In the genomic region with DNA sequence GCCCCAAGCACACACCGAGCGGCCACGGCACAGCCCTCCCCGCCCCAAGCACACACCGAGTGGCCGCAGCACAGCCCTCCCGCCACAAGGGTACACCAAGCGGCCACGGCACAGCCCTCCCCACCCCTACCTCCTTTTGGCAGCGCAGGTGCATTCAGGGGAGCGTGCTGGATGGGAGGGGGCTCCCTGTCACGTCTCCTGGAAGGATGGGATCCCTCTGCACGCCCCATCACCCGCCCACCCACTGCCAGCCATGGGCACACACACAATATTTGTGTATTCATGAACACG, we compare ENCODE assay signal across 33 cellular contexts.
"Had no signal": no experiment of that assay in that cellular context is flagged by ENCODE, and none has a peak within 500 bp of the region (broad histone marks: within the 10 kb centered on the region; RNA-seq: fewer than 3 reads in every experiment).

No MANE protein-coding gene starts in this region.

- H3K36me3 ChIP-seq: breast epithelium, cardiac muscle cell, esophagus muscularis mucosa, gastrocnemius medialis, heart left ventricle had no signal

- DNase-seq: activated CD4-positive, alpha-beta memory T cell treated with anti-CD3 and anti-CD28 coated beads, Interleukin-2, amount 10 ng/mL, durations not matched to agents 7 days and 5 days; activated CD4-positive, alpha-beta T cell treated with anti-CD3 and anti-CD28 coated beads for 1 hour; activated CD4-positive, alpha-beta T cell treated with anti-CD3 and anti-CD28 coated beads for 4 hours; activated CD4-positive, alpha-beta T cell treated with anti-CD3 and anti-CD28 coated beads, Interleukin-2, amount 10 ng/mL, durations not matched to agents 7 days and 5 days; activated CD4-positive, alpha-beta T cell treated with anti-CD3 and anti-CD28 coated beads, Interleukin-2, amount 50 U/mL, for 4 hours; activated CD8-positive, alpha-beta memory T cell treated with anti-CD3 and anti-CD28 coated beads, Interleukin-2, amount 50 U/mL, for 48 hours; activated gamma-delta T cell; activated naive CD4-positive, alpha-beta T cell; activated naive CD4-positive, alpha-beta T cell treated with anti-CD3 and anti-CD28 coated beads, Interleukin-2, amount 50 U/mL, for 16 hours; activated T-cell treated with anti-CD3 and anti-CD28 coated beads for 4 hours; activated T-cell treated with anti-CD3 and anti-CD28 coated beads, Interleukin-2, amount 50 U/mL, for 24 hours; activated T-cell treated with anti-CD3 and anti-CD28 coated beads, Interleukin-2, amount 50 U/mL, for 72 hours; amniotic stem cell; anterior cingulate cortex; body of pancreas; cortex of kidney; dermis blood vessel endothelial cell; effector CD4-positive, alpha-beta T cell; effector memory CD8-positive, alpha-beta T cell; erythroblast; foreskin keratinocyte; gastrocnemius medialis; glutamatergic neuron; T-helper 1 cell; T-helper 17 cell had no signal

- H3K4me1 ChIP-seq: body of pancreas, breast epithelium, esophagus muscularis mucosa, foreskin keratinocyte, gastrocnemius medialis, heart left ventricle had no signal

- H3K36me3 Mint-ChIP-seq: activated naive CD8-positive, alpha-beta T cell had no signal

- H3K27ac ChIP-seq: body of pancreas, breast epithelium, cardiac muscle cell, esophagus muscularis mucosa, foreskin keratinocyte, gastrocnemius medialis, heart left ventricle had no signal

- H3K27me3 Mint-ChIP-seq: activated CD4-positive, alpha-beta memory T cell treated with anti-CD3 and anti-CD28 coated beads, Interleukin-2, amount 10 ng/mL, durations not matched to agents 7 days and 5 days; activated CD4-positive, alpha-beta T cell treated with anti-CD3 and anti-CD28 coated beads, Interleukin-2, amount 10 ng/mL, durations not matched to agents 7 days and 5 days; activated naive CD8-positive, alpha-beta T cell; activated T-cell treated with anti-CD3 and anti-CD28 coated beads, Interleukin-2, amount 50 U/mL, for 24 hours; central memory CD8-positive, alpha-beta T cell; effector memory CD8-positive, alpha-beta T cell; T-helper 17 cell had no signal

- H3K4me3 Mint-ChIP-seq: activated CD4-positive, alpha-beta memory T cell treated with anti-CD3 and anti-CD28 coated beads, Interleukin-2, amount 10 ng/mL, durations not matched to agents 7 days and 5 days; activated CD4-positive, alpha-beta T cell treated with anti-CD3 and anti-CD28 coated beads, Interleukin-2, amount 10 ng/mL, durations not matched to agents 7 days and 5 days; activated naive CD8-positive, alpha-beta T cell; activated T-cell treated with anti-CD3 and anti-CD28 coated beads, Interleukin-2, amount 50 U/mL, for 24 hours; activated T-cell treated with anti-CD3 and anti-CD28 coated beads, Interleukin-2, amount 50 U/mL, for 72 hours; central memory CD8-positive, alpha-beta T cell; effector memory CD8-positive, alpha-beta T cell; T-helper 17 cell; T-helper 2 cell treated with Interferon-gamma antibody and Interleukin-4, amounts not matched to agents 5 μg/mL and 100 μg/mL, for 36 hours; WTC11 had no signal

- ATAC-seq: activated T-cell treated with anti-CD3 and anti-CD28 coated beads, Interleukin-2, amount 50 U/mL, for 72 hours; body of pancreas; effector memory CD8-positive, alpha-beta T cell; foreskin keratinocyte; gastrocnemius medialis; heart left ventricle; T-helper 17 cell; WTC11 had no signal

- H3K27ac Mint-ChIP-seq: activated CD4-positive, alpha-beta T cell treated with anti-CD3 and anti-CD28 coated beads, Interleukin-2, amount 10 ng/mL, durations not matched to agents 7 days and 5 days; activated naive CD8-positive, alpha-beta T cell; activated T-cell treated with anti-CD3 and anti-CD28 coated beads, Interleukin-2, amount 50 U/mL, for 24 hours; activated T-cell treated with anti-CD3 and anti-CD28 coated beads, Interleukin-2, amount 50 U/mL, for 72 hours; effector memory CD8-positive, alpha-beta T cell; T-helper 17 cell; T-helper 2 cell treated with Interferon-gamma antibody and Interleukin-4, amounts not matched to agents 5 μg/mL and 100 μg/mL, for 36 hours; WTC11 had no signal

- H3K4me1 Mint-ChIP-seq: activated CD4-positive, alpha-beta memory T cell treated with anti-CD3 and anti-CD28 coated beads, Interleukin-2, amount 10 ng/mL, durations not matched to agents 7 days and 5 days; central memory CD8-positive, alpha-beta T cell; WTC11 had no signal

- H3K4me3 ChIP-seq: body of pancreas, breast epithelium, cardiac muscle cell, esophagus muscularis mucosa, gastrocnemius medialis, heart left ventricle had no signal

- H3K9me3 Mint-ChIP-seq: activated T-cell treated with anti-CD3 and anti-CD28 coated beads, Interleukin-2, amount 50 U/mL, for 24 hours; effector memory CD8-positive, alpha-beta T cell; T-helper 2 cell treated with Interferon-gamma antibody and Interleukin-4, amounts not matched to agents 5 μg/mL and 100 μg/mL, for 36 hours had no signal

- H3K9me3 ChIP-seq: body of pancreas, esophagus muscularis mucosa, gastrocnemius medialis, heart left ventricle had no signal

- H3K27me3 ChIP-seq: body of pancreas, cardiac muscle cell, foreskin keratinocyte had no signal
